In genomic region chr7:148856035-148856881, GRCh38 we compare ENCODE assay signal across 2 cellular contexts.
TF ChIP-seq lines count a peak whose summit lies in the region.

No MANE protein-coding gene starts in this region.

TF ChIP-seq in IMR-90, 13 proteins besides CTCF, POLR2A, EP300 and RAD21:
- TF ChIP-seq SMC3 (IDR thresholded peaks at IDR 0.05; ENCODE audit: low read depth, low read length): peak; percentile 33; the same call in 1 of the 2 replicates
- TF ChIP-seq ELK1 (IDR thresholded peaks at IDR 0.05; ENCODE audit: borderline replicate concordance, low read depth, low read length): no peak

TF ChIP-seq in endothelial cell of umbilical vein, 7 proteins besides CTCF, POLR2A, EP300 and RAD21:
- TF ChIP-seq FOS (IDR thresholded peaks at IDR 0.05; ENCODE audit: borderline replicate concordance, insufficient read depth, low read length) (peak; percentile 7), MYC (IDR thresholded peaks at IDR 0.05; ENCODE audit: low read depth, low read length) (no peak)
